Comparison of ENCODE assay signal across 2 cellular contexts in genomic region chr16:9323170-9323569, GRCh38.
TF ChIP-seq lines count a peak whose summit lies in the region.

No MANE protein-coding gene starts in this region.

TF ChIP-seq in liver, 16 proteins besides CTCF, POLR2A, EP300 and RAD21 (continued from another document):
- TF ChIP-seq RXRA (IDR thresholded peaks at IDR 0.05) (peak; percentile 46 to 81), FOXA1 (IDR thresholded peaks at IDR 0.05) (peak; percentile 11), HNF4A (conservative IDR thresholded peaks at IDR 0.05) (peak; percentile 57 to 74), REST (IDR thresholded peaks at IDR 0.05) (peak; percentile 25), EGR1 (IDR thresholded peaks at IDR 0.05; ENCODE audit: low read depth in 2 of 2) (no peak), MAX (IDR thresholded peaks at IDR 0.05) (peak; percentile 50), NR2F2 (IDR thresholded peaks at IDR 0.05) (no peak), SP1 (IDR thresholded peaks at IDR 0.05) (peak; percentile 52), FOXA2 (IDR thresholded peaks at IDR 0.05) (peak; percentile 39), GABPA (IDR thresholded peaks at IDR 0.05 in 1 of 2, conservative IDR thresholded peaks at IDR 0.05 in 1 of 2) (no peak), TAF1 (conservative IDR thresholded peaks at IDR 0.05) (no peak)

TF ChIP-seq in HepG2, 621 proteins besides CTCF, POLR2A, EP300 and RAD21 (continued from another document):
- no peak for TF ChIP-seq ZNF503 (CRISPR knock-in tag; IDR thresholded peaks at IDR 0.05)
- TF ChIP-seq HOMEZ (CRISPR knock-in tag; IDR thresholded peaks at IDR 0.05; ENCODE audit: low read depth) = no peak
- TF ChIP-seq ZNF496 (CRISPR knock-in tag; IDR thresholded peaks at IDR 0.05; ENCODE audit: insufficient replicate concordance) = no peak
- TF ChIP-seq IRF2 (CRISPR knock-in tag; IDR thresholded peaks at IDR 0.05) = no peak
- TF ChIP-seq ZBTB40 (IDR thresholded peaks at IDR 0.05) = no peak
- TF ChIP-seq ZBTB40 (CRISPR knock-in tag; IDR thresholded peaks at IDR 0.05) = no peak
- TF ChIP-seq ZNF713 (CRISPR knock-in tag; IDR thresholded peaks at IDR 0.05) = no peak
- no peak for TF ChIP-seq ZNF720 (CRISPR knock-in tag; IDR thresholded peaks at IDR 0.05)
- no peak for TF ChIP-seq ERF (CRISPR knock-in tag; IDR thresholded peaks at IDR 0.05)
- no peak for TF ChIP-seq ZBTB37 (CRISPR knock-in tag; IDR thresholded peaks at IDR 0.05)
- no peak for TF ChIP-seq ARID3A (IDR thresholded peaks at IDR 0.05; ENCODE audit: low read depth, low read length)
- no peak for TF ChIP-seq RERE (CRISPR knock-in tag; IDR thresholded peaks at IDR 0.05; ENCODE audit: low read depth)
